Comparison of ENCODE assay signal across 8 cellular contexts in genomic region chr7:105013818-105014724, GRCh38. TPM values are rescaled to one million over a fixed set of nuclear protein-coding genes. Genes with fewer than 3 reads are reported as not detected.
DNase-seq lines count a peak whose midpoint lies in the region; ATAC-seq lines count a peak whose summit lies in the region.

Gene KMT2E (plus strand): TSS chr7:105014205. CDS start chr7:105040953, 26,748 bp downstream.

- H3K4me1 ChIP-seq in ACC112 (ENCODE audit: control insufficient read depth, insufficient read depth, low read length, unreplicated experiment): peaks cover 2% of the 10 kb centered on the region

- peak within 1 kb of the TSS; percentile 99 for H3K27ac ChIP-seq in ACC112 (ENCODE audit: low read depth, low read length)

- DNase-seq in NCI-H345 treated with DMSO at 0.1 percent for 48 hours (lab: John Stamatoyannopoulos, UW; ENCODE audit: unreplicated experiment) (peak; percentile 76), cerebellum (ENCODE audit: low spot score) (peak; percentile 83), kidney tubule cell (ENCODE audit: low spot score) (peak; percentile 93)
- DNase-seq in activated CD4-positive, alpha-beta T cell treated with anti-CD3 and anti-CD28 coated beads for 1 hour: peak; percentile 90
- DNase-seq in stimulated activated CD4-positive, alpha-beta T cell treated with anti-CD3 and anti-CD28 coated beads, Interleukin-1b, Interleukin-23, amount 100 ng/mL, for 24 hours (ENCODE audit: low read depth in 4 of 4, low spot score in 1 of 4): peak; percentile 77 to 88 (median 83)

- no peaks in the 10 kb centered on the region for H3K27me3 ChIP-seq in ACC112 (ENCODE audit: insufficient read depth, low read length)

- H3K79me2 ChIP-seq in ACC112 (ENCODE audit: control insufficient read depth, insufficient read depth, low read length, unreplicated experiment): peaks cover 88% of the 10 kb centered on the region

- peak; percentile 30 for ATAC-seq in GM18867 (IDR thresholded peaks at IDR 0.05; ENCODE audit: unreplicated experiment)
- peak; percentile 34 for ATAC-seq in HG03135 (IDR thresholded peaks at IDR 0.05; ENCODE audit: unreplicated experiment)

- H3K36me3 ChIP-seq in ACC112 (ENCODE audit: insufficient read depth, low read length): peaks cover 8% of the 10 kb centered on the region; the same call in 1 of the 2 replicates

- peak within 1 kb of the TSS; percentile 38 for H2AFZ ChIP-seq in ACC112 (ENCODE audit: low read length, unreplicated experiment)

- peak within 1 kb of the TSS; percentile 82 for H3K4me3 ChIP-seq in ACC112 (ENCODE audit: low read depth, low read length)

RNA-seq across cellular contexts. Expression of gene KMT2E, which starts in this region (rescaled TPM):
- 247 TPM for total RNA-seq in cerebellum

Comparison
In these comparisons a context has a peak if more than half of its experiments do, and no peak if none do; other contexts are left out.
1. Peak in every context shown above with its lines: DNase-seq, ATAC-seq, H3K4me3 ChIP-seq and H3K27ac ChIP-seq.